ENCODE assay signal across 16 cellular contexts in genomic region chr14:26960049-26960688, GRCh38.
DNase-seq lines count a peak whose midpoint lies in the region; TF ChIP-seq lines count a peak whose summit lies in the region.
"Had no signal": no experiment of that assay in that cellular context is flagged by ENCODE, and none has a peak within 500 bp of the region (broad histone marks: within the 10 kb centered on the region; RNA-seq: fewer than 3 reads in every experiment).

No MANE protein-coding gene starts in this region.

- peak overlapping the region; percentile 43 for H3K4me3 ChIP-seq in neural cell (ENCODE audit: low read length)
- H3K4me3 ChIP-seq: lower lobe of right lung, PC-9, SJCRH30 had no signal

- no peaks in the 10 kb centered on the region for H3K36me3 ChIP-seq in neural cell (ENCODE audit: insufficient read depth, low read length)
- H3K36me3 ChIP-seq: lower lobe of right lung, SJCRH30 had no signal

- DNase-seq in DMS79 treated with DMSO at 0.1 percent for 48 hours (lab: John Stamatoyannopoulos, UW) (peak; percentile 99), NCI-H1417 (lab: John Stamatoyannopoulos, UW) (peak; percentile 59 to 88 (median 84)), astrocyte of the hippocampus (ENCODE audit: low read depth, low spot score) (peak; percentile 48), cerebellar cortex (ENCODE audit: low spot score) (no peak), substantia nigra (lab: John Stamatoyannopoulos, UW) (no peak), NCI-H1930 (lab: John Stamatoyannopoulos, UW) (no peak)
- DNase-seq: activated B cell treated with CpG ODN at 0.5 μM for 24 hours; activated CD4-positive, alpha-beta memory T cell treated with anti-CD3 and anti-CD28 coated beads, Interleukin-2, amount 10 ng/mL, durations not matched to agents 7 days and 5 days; activated T-cell treated with anti-CD3 and anti-CD28 coated beads, Interleukin-2, amount 50 U/mL, for 1 hour; lower lobe of right lung; NCI-H1436; right cardiac atrium; SJCRH30; stimulated activated CD4-positive, alpha-beta T cell treated with anti-CD3 and anti-CD28 coated beads, Interleukin-15, amount 100 ng/mL, for 24 hours had no signal

- no peaks in the 10 kb centered on the region for H4K20me1 ChIP-seq in neural cell (ENCODE audit: insufficient read depth)

- H3K79me2 ChIP-seq in neural cell (replicated peaks; ENCODE audit: insufficient read depth, low read length), result no peaks in the 10 kb centered on the region

- no peaks in the 10 kb centered on the region for H3K27me3 ChIP-seq in neural cell (ENCODE audit: insufficient read depth, low read depth, low read length)
- H3K27me3 ChIP-seq: SJCRH30 had no signal

- H3F3A ChIP-seq in neural cell (ENCODE audit: insufficient read depth, low read length, poor library complexity, severe bottlenecking), result no peaks in the 10 kb centered on the region

- no peaks in the 10 kb centered on the region for H3K9me3 ChIP-seq in neural cell (ENCODE audit: low read length)
- H3K9me3 ChIP-seq: lower lobe of right lung, SJCRH30 had no signal

- H3K4me2 ChIP-seq in neural cell (ENCODE audit: low read length), result no peak overlapping the region
- H3K4me2 ChIP-seq: PC-9 had no signal

- H2AFZ ChIP-seq in neural cell (ENCODE audit: low read depth, low read length), result peak overlapping the region; percentile 37
- H2AFZ ChIP-seq: PC-9 had no signal

- no peak for TF ChIP-seq CTCF in neural cell (IDR thresholded peaks at IDR 0.05; ENCODE audit: poor library complexity, severe bottlenecking)

- peak; percentile 25 for TF ChIP-seq RAD21 in neural cell (conservative IDR thresholded peaks at IDR 0.05)

- peak overlapping the region; percentile 71 for H3K27ac ChIP-seq in neural cell (ENCODE audit: low read length)
- no peak overlapping the region for H3K27ac ChIP-seq in substantia nigra (ENCODE audit: low read depth, low read length, poor library complexity, severe bottlenecking)
- H3K27ac ChIP-seq: lower lobe of right lung, PC-9, SJCRH30 had no signal

- H3K9ac ChIP-seq in neural cell (ENCODE audit: low read length), result peak overlapping the region; percentile 10

- TF ChIP-seq EP300 in neural cell (conservative IDR thresholded peaks at IDR 0.05; ENCODE audit: poor library complexity, severe bottlenecking), result peak; percentile 93

- no peaks in the 10 kb centered on the region for H3K9me2 ChIP-seq in neural cell (ENCODE audit: insufficient read depth, low read length)

TF ChIP-seq in neural cell, 6 proteins besides CTCF, POLR2A, EP300 and RAD21:
- TF ChIP-seq TAF1 (IDR thresholded peaks at IDR 0.05; ENCODE audit: low read depth) (no peak), SMC3 (conservative IDR thresholded peaks at IDR 0.05; ENCODE audit: poor library complexity) (peak; percentile 35), REST (IDR thresholded peaks at IDR 0.05; ENCODE audit: borderline replicate concordance) (peak; percentile 45), MXI1 (conservative IDR thresholded peaks at IDR 0.05; ENCODE audit: poor library complexity, severe bottlenecking) (no peak), EZH2 (IDR thresholded peaks at IDR 0.05; ENCODE audit: borderline replicate concordance, insufficient read depth, low read length, poor library complexity, severe bottlenecking) (no peak), POLR2AphosphoS5 (IDR thresholded peaks at IDR 0.05) (peak; percentile 80)

Comparison
In these comparisons a context has a peak if more than half of its experiments do, and no peak if none do; other contexts are left out.
1. DNase-seq: peak in DMS79 treated with DMSO at 0.1 percent for 48 hours (single experiment), NCI-H1417 (3 of 3) and astrocyte of the hippocampus (single experiment); none in cerebellar cortex (single experiment), substantia nigra (0 of 49) and NCI-H1930 (0 of 2).